ENCODE assay signal across 25 cellular contexts in the genomic region with DNA sequence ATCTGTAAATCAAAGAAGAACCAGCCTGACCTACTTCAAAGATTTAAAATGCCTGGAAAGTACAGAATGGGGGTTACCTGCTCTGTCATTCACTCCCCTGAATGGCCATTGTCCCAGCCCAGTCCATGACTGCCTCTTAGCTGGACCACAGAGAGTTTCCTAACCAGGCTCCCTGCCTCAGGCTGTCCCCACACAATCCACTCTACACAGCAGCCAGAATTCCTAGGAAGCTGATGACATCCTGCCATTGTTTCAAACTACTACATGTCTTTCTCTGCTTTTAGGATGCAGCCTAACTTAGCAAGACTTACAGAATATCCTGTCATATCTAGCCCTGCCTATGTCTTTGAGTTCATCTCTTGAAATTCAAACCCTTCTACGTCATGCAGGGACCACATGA. TPM values are rescaled to one million over a fixed set of nuclear protein-coding genes. Genes with fewer than 3 reads are reported as not detected.
"Had no signal": no experiment of that assay in that cellular context is flagged by ENCODE, and none has a peak within 500 bp of the region (broad histone marks: within the 10 kb centered on the region; RNA-seq: fewer than 3 reads in every experiment).

No MANE protein-coding gene starts in this region.

- H3K4me3 ChIP-seq: K562, SJSA1 had no signal

- H3K4me1 ChIP-seq: SJSA1 had no signal

- H3K9me3 ChIP-seq: SJSA1, SK-N-SH had no signal

- H3K27ac ChIP-seq: HL-60, KMS-11, SJSA1 had no signal

- ATAC-seq: K562 had no signal

- FAIRE-seq: HTR-8/SVneo, K562, RCC 7860 had no signal

- H3K36me3 ChIP-seq: SJSA1 had no signal

- DNase-seq: Kasumi-1, MM.1S, NCI-H1092 treated with DMSO at 0.1 percent for 48 hours, NCI-H1436, NCI-H187, NCI-H2029, NCI-H2081 treated with DMSO at 0.1 percent for 48 hours, NCI-H2171, NCI-H345, NCI-H446 treated with DMSO at 0.1 percent for 48 hours, NCI-H510A treated with DMSO at 0.1 percent for 48 hours, NCI-H526, Right ventricle myocardium superior, RPMI8226, SIG-M5, SK-N-SH, SW 1271 had no signal

- H3K27me3 ChIP-seq: SJSA1 had no signal

RNA-seq across cellular contexts. Expression of gene CRMP1, which starts 15.9 kb away (rescaled TPM):
- total RNA-seq: M059J, SJSA1 had no signal
- polyA plus RNA-seq: IgD-negative memory B cell had no signal
